30 cellular contexts compared by ENCODE assay signal in genomic region chr3:39528844-39529243, GRCh38.
"Had no signal": no experiment of that assay in that cellular context is flagged by ENCODE, and none has a peak within 500 bp of the region (broad histone marks: within the 10 kb centered on the region; RNA-seq: fewer than 3 reads in every experiment).

No MANE protein-coding gene starts in this region.

- H3K27me3 ChIP-seq: body of pancreas, SJCRH30 had no signal

- H3K4me3 Mint-ChIP-seq: activated CD8-positive, alpha-beta T cell treated with anti-CD3 and anti-CD28 coated beads for 36 hours; activated naive CD4-positive, alpha-beta T cell treated with anti-CD3 and anti-CD28 coated beads, Interleukin-2, amount 10 ng/mL, durations not matched to agents 7 days and 5 days; activated naive CD8-positive, alpha-beta T cell treated with anti-CD3 and anti-CD28 coated beads for 36 hours; activated T-cell treated with anti-CD3 and anti-CD28 coated beads, Interleukin-2, amount 50 U/mL, for 72 hours; T-cell had no signal

- H3K9me3 ChIP-seq: body of pancreas, SJCRH30 had no signal

- DNase-seq: activated CD4-positive, alpha-beta T cell treated with anti-CD3 and anti-CD28 coated beads, Interleukin-2, amount 50 U/mL, for 1 hour; activated CD4-positive, CD25-positive, alpha-beta regulatory T cell; activated CD8-positive, alpha-beta memory T cell treated with anti-CD3 and anti-CD28 coated beads, Interleukin-2, amount 50 U/mL, for 4 hours; activated CD8-positive, alpha-beta T cell treated with anti-CD3 and anti-CD28 coated beads for 36 hours; activated gamma-delta T cell treated with Interleukin-2 at 50 U/mL for 16 hours; activated naive CD4-positive, alpha-beta T cell treated with anti-CD3 and anti-CD28 coated beads, Interleukin-2, amount 10 ng/mL, durations not matched to agents 7 days and 5 days; activated naive CD8-positive, alpha-beta T cell treated with anti-CD3 and anti-CD28 coated beads for 36 hours; activated T-cell treated with anti-CD3 and anti-CD28 coated beads, Interleukin-2, amount 50 U/mL, for 72 hours; anterior cingulate cortex; body of pancreas; central memory CD4-positive, alpha-beta T cell; Kasumi-1; KBM-7; NCI-H1048; NCI-H146; NCI-H1930; NCI-H2171 treated with DMSO at 0.1 percent for 48 hours; NCI-H226; NCI-H526 treated with DMSO at 0.1 percent for 48 hours; NCI-H82; OCI-M1; Right ventricle myocardium superior; SJCRH30; T-cell; T-helper 2 cell; T1000 had no signal

- ATAC-seq: activated CD8-positive, alpha-beta T cell treated with anti-CD3 and anti-CD28 coated beads for 36 hours; activated T-cell treated with anti-CD3 and anti-CD28 coated beads, Interleukin-2, amount 50 U/mL, for 72 hours; body of pancreas; Panc1; T-cell had no signal

- H3K4me1 Mint-ChIP-seq: activated naive CD4-positive, alpha-beta T cell treated with anti-CD3 and anti-CD28 coated beads, Interleukin-2, amount 10 ng/mL, durations not matched to agents 7 days and 5 days; activated naive CD8-positive, alpha-beta T cell treated with anti-CD3 and anti-CD28 coated beads for 36 hours; T-cell had no signal

- H3K27ac Mint-ChIP-seq: activated CD8-positive, alpha-beta T cell treated with anti-CD3 and anti-CD28 coated beads for 36 hours; activated naive CD4-positive, alpha-beta T cell treated with anti-CD3 and anti-CD28 coated beads, Interleukin-2, amount 10 ng/mL, durations not matched to agents 7 days and 5 days; activated naive CD8-positive, alpha-beta T cell treated with anti-CD3 and anti-CD28 coated beads for 36 hours; activated T-cell treated with anti-CD3 and anti-CD28 coated beads, Interleukin-2, amount 50 U/mL, for 72 hours; activated T-helper 2 cell treated with anti-CD3 and anti-CD28 coated beads, Interferon-gamma antibody, Interleukin-2, Interleukin-4, amounts not matched to agents 10 μg/mL and 5 μg/mL and 100 μg/mL, durations not matched to agents 14 hours and 24 hours and 36 hours; T-cell had no signal

- H3K4me3 ChIP-seq: body of pancreas, SJCRH30 had no signal

- H3K4me1 ChIP-seq: body of pancreas, SJCRH30 had no signal

- H3K36me3 Mint-ChIP-seq: activated naive CD4-positive, alpha-beta T cell treated with anti-CD3 and anti-CD28 coated beads, Interleukin-2, amount 10 ng/mL, durations not matched to agents 7 days and 5 days; activated naive CD8-positive, alpha-beta T cell treated with anti-CD3 and anti-CD28 coated beads for 36 hours; T-cell had no signal

- H3K36me3 ChIP-seq: SJCRH30 had no signal

- H3K27ac ChIP-seq: body of pancreas, RWPE1, SJCRH30, VCaP had no signal
